ENCODE assay signal across 8 cellular contexts in genomic region chr1:100606438-100606837, GRCh38.
DNase-seq lines count a peak whose midpoint lies in the region; ATAC-seq and TF ChIP-seq lines count a peak whose summit lies in the region.

No MANE protein-coding gene starts in this region.

- DNase-seq in NCI-H345 (lab: John Stamatoyannopoulos, UW) (peak; percentile 13), NCI-H345 treated with DMSO at 0.1 percent for 48 hours (lab: John Stamatoyannopoulos, UW; ENCODE audit: unreplicated experiment) (no peak), NCI-H69 (lab: John Stamatoyannopoulos, UW) (peak; percentile 61), esophagus muscularis mucosa (ENCODE audit: extremely low spot score) (no peak)
- no peak for DNase-seq in CD4-positive, alpha-beta memory T cell
- DNase-seq in stimulated activated effector memory CD8-positive, alpha-beta T cell treated with anti-CD3 and anti-CD28 coated beads, Interleukin-12 subunit alpha, Interleukin-12 subunit beta, amount 100 ng/mL, for 72 hours (ENCODE audit: low spot score in 2 of 2), result no peak

- TF ChIP-seq CTCF in esophagus muscularis mucosa (IDR thresholded peaks at IDR 0.05), result peak; percentile 57 to 73 (median 60)
- TF ChIP-seq CTCF in parathyroid adenoma (IDR thresholded peaks at IDR 0.05), result peak; percentile 66

- no peaks in the 10 kb centered on the region for H3K4me1 Mint-ChIP-seq in CD4-positive, alpha-beta memory T cell
- H3K4me1 Mint-ChIP-seq in stimulated activated effector memory CD8-positive, alpha-beta T cell treated with anti-CD3 and anti-CD28 coated beads, Interleukin-12 subunit alpha, Interleukin-12 subunit beta, amount 100 ng/mL, for 72 hours, result no peaks in the 10 kb centered on the region

- H3K4me3 ChIP-seq in esophagus muscularis mucosa (no peak overlapping the region), parathyroid adenoma (ENCODE audit: low read depth, low read length) (no peak overlapping the region)
- no peak overlapping the region for H3K4me3 ChIP-seq in CD4-positive, alpha-beta memory T cell (ENCODE audit: low read length in 2 of 2)

- peaks cover 4 to 5% of the 10 kb centered on the region in 2 donors for H3K36me3 Mint-ChIP-seq in CD4-positive, alpha-beta memory T cell
- no peaks in the 10 kb centered on the region for H3K36me3 Mint-ChIP-seq in stimulated activated effector memory CD8-positive, alpha-beta T cell treated with anti-CD3 and anti-CD28 coated beads, Interleukin-12 subunit alpha, Interleukin-12 subunit beta, amount 100 ng/mL, for 72 hours

- H3K36me3 ChIP-seq in esophagus muscularis mucosa (no peaks in the 10 kb centered on the region), parathyroid adenoma (ENCODE audit: control insufficient read depth, insufficient read depth, low read length) (no peaks in the 10 kb centered on the region)
- no peaks in the 10 kb centered on the region for H3K36me3 ChIP-seq in CD4-positive, alpha-beta memory T cell (ENCODE audit: insufficient read depth, low read length)

- no peak overlapping the region for H3K9ac ChIP-seq in parathyroid adenoma

- 37% methylated on average over 3 of the region's 3 CpGs for WGBS in esophagus muscularis mucosa

- H3K79me2 ChIP-seq in parathyroid adenoma, result no peaks in the 10 kb centered on the region

- no peak for TF ChIP-seq EP300 in esophagus muscularis mucosa (IDR thresholded peaks at IDR 0.05)

- POLR2A ChIA-PET in CD4-positive, alpha-beta memory T cell (lab: Charles Lee; ENCODE audit: partially characterized antibody), result no interaction called here

- no peak for TF ChIP-seq POLR2A in esophagus muscularis mucosa (IDR thresholded peaks at IDR 0.05; ENCODE audit: low read depth)

- peak overlapping the region; percentile 48 for H2AFZ ChIP-seq in parathyroid adenoma

- intact Hi-C loops in esophagus muscularis mucosa (cut with DNase I), result loop anchor here (2.0 kb wide), 1 partner anchor 260 kb away; no protein-coding TSS in a partner anchor
- intact Hi-C loops in CD4-positive, alpha-beta memory T cell (cut with micrococcal nuclease), result no loop called here

- no peak for ATAC-seq in stimulated activated effector memory CD8-positive, alpha-beta T cell treated with anti-CD3 and anti-CD28 coated beads, Interleukin-12 subunit alpha, Interleukin-12 subunit beta, amount 100 ng/mL, for 72 hours
- no peak for ATAC-seq in HG03378 (IDR thresholded peaks at IDR 0.05; ENCODE audit: unreplicated experiment)

- H3K27ac ChIP-seq in esophagus muscularis mucosa (replicated peaks in 1 of 4) (no peak overlapping the region), parathyroid adenoma (peak overlapping the region; percentile 27)
- H3K27ac ChIP-seq in CD4-positive, alpha-beta memory T cell (ENCODE audit: low read depth, low read length), result no peak overlapping the region

- H3K27ac Mint-ChIP-seq in CD4-positive, alpha-beta memory T cell, result no peak overlapping the region
- no peak overlapping the region for H3K27ac Mint-ChIP-seq in stimulated activated effector memory CD8-positive, alpha-beta T cell treated with anti-CD3 and anti-CD28 coated beads, Interleukin-12 subunit alpha, Interleukin-12 subunit beta, amount 100 ng/mL, for 72 hours

- H3K4me2 ChIP-seq in parathyroid adenoma (ENCODE audit: low read length), result no peak overlapping the region

- no peaks in the 10 kb centered on the region for H3K27me3 ChIP-seq in esophagus muscularis mucosa
- no peaks in the 10 kb centered on the region for H3K27me3 ChIP-seq in parathyroid adenoma (ENCODE audit: control insufficient read depth, insufficient read depth, low read length)
- no peaks in the 10 kb centered on the region for H3K27me3 ChIP-seq in CD4-positive, alpha-beta memory T cell (ENCODE audit: insufficient read depth, low read length)

- H3K4me3 Mint-ChIP-seq in CD4-positive, alpha-beta memory T cell, result no peak overlapping the region
- H3K4me3 Mint-ChIP-seq in stimulated activated effector memory CD8-positive, alpha-beta T cell treated with anti-CD3 and anti-CD28 coated beads, Interleukin-12 subunit alpha, Interleukin-12 subunit beta, amount 100 ng/mL, for 72 hours, result no peak overlapping the region

- no peaks in the 10 kb centered on the region for H3K4me1 ChIP-seq in esophagus muscularis mucosa
- H3K4me1 ChIP-seq in parathyroid adenoma, result no peaks in the 10 kb centered on the region
- H3K4me1 ChIP-seq in CD4-positive, alpha-beta memory T cell (ENCODE audit: insufficient read depth, low read length), result no peaks in the 10 kb centered on the region

- peaks cover 3 to 29% (median 18%) of the 10 kb centered on the region in 8 donors for H3K9me3 Mint-ChIP-seq in CD4-positive, alpha-beta memory T cell
- peaks cover 6% of the 10 kb centered on the region for H3K9me3 Mint-ChIP-seq in stimulated activated effector memory CD8-positive, alpha-beta T cell treated with anti-CD3 and anti-CD28 coated beads, Interleukin-12 subunit alpha, Interleukin-12 subunit beta, amount 100 ng/mL, for 72 hours

- peaks cover 16 to 18% of the 10 kb centered on the region in 2 donors for H3K27me3 Mint-ChIP-seq in CD4-positive, alpha-beta memory T cell

- CTCF ChIA-PET in CD4-positive, alpha-beta memory T cell (lab: Charles Lee; ENCODE audit: partially characterized antibody), result no interaction called here

- H3K9me3 ChIP-seq in esophagus muscularis mucosa (peaks cover 0 to 2% (median 0%) of the 10 kb centered on the region in 4 donors), parathyroid adenoma (ENCODE audit: control insufficient read depth, low read length) (no peaks in the 10 kb centered on the region)
- H3K9me3 ChIP-seq in CD4-positive, alpha-beta memory T cell (ENCODE audit: control insufficient read depth in 1 of 2, low read length in 2 of 2), result no peaks in the 10 kb centered on the region

Comparison
In these comparisons a context has a peak if more than half of its experiments do, and no peak if none do; other contexts are left out.
1. DNase-seq: peak in NCI-H345 (single experiment) and NCI-H69 (single experiment); none in NCI-H345 treated with DMSO at 0.1 percent for 48 hours (single experiment), esophagus muscularis mucosa (single experiment), CD4-positive, alpha-beta memory T cell (0 of 5) and stimulated activated effector memory CD8-positive, alpha-beta T cell treated with anti-CD3 and anti-CD28 coated beads, Interleukin-12 subunit alpha, Interleukin-12 subunit beta, amount 100 ng/mL, for 72 hours (0 of 2).